Comparison of ENCODE assay signal across 1 cellular context in the genomic region with DNA sequence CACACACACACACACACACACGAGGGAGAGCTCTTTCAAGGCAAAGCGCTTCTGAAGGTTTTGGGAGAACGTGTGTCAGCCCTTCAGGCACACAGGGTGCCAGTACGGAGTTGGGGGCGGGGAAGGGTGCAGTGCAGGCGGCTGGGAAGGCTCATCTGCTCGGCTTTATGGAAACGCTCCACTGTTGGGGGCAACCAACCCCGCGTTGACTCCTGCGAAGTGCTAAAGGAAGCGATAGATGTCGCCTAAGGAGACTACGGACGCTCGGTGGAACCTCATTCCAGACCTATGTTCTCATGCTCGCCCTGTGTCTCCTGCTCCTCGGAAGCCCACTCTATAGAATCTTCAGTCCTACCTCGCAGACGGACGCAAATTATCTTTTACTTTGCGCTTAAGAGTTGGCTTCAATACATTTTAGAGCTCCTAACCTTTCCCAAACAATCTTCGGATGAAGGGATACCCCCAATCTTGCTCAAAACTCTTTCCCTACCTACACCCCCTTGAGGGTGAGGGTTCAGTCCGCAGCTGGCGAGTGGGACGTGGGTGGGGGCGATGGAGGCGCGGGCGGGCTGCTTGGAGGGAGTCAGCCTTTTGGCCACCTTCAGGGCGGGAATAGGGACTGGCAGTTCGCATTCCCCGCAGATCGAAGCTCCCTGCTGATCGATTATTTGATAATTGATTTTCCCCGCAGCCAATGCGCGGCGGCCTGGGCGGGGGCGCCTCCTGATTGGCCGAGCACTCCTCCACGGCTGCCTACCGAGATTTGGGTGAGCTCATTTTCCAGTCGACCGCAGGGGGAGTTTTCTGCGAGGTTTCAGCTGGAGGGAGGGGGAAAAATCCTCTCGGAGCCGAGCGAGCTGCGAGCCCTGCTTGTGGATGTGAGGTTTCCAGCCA.
TF ChIP-seq lines count a peak whose summit lies in the region.

No MANE protein-coding gene starts in this region.

TF ChIP-seq in HepG2, 621 proteins besides CTCF, POLR2A, EP300 and RAD21 (continued from another document and continues in another):
- TF ChIP-seq, protein P1, sequence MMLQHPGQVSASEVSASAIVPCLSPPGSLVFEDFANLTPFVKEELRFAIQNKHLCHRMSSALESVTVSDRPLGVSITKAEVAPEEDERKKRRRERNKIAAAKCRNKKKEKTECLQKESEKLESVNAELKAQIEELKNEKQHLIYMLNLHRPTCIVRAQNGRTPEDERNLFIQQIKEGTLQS (CRISPR knock-in tag; IDR thresholded peaks at IDR 0.05) = no peak
- TF ChIP-seq HNRNPL (IDR thresholded peaks at IDR 0.05; ENCODE audit: low read depth, low read length) (no peak), TCF7 (IDR thresholded peaks at IDR 0.05; ENCODE audit: low read depth) (no peak), ZNF446 (CRISPR knock-in tag; IDR thresholded peaks at IDR 0.05) (no peak), ZMAT3 (CRISPR knock-in tag; conservative IDR thresholded peaks at IDR 0.05) (no peak), ZNF235 (CRISPR knock-in tag; IDR thresholded peaks at IDR 0.05; ENCODE audit: borderline replicate concordance) (no peak), NFE2L1 (CRISPR knock-in tag; IDR thresholded peaks at IDR 0.05; ENCODE audit: borderline replicate concordance) (no peak), ZNF367 (CRISPR knock-in tag; IDR thresholded peaks at IDR 0.05; ENCODE audit: borderline replicate concordance) (no peak), GZF1 (CRISPR knock-in tag; IDR thresholded peaks at IDR 0.05) (0 out of 2 replicates have a peak, but pooled peaks have one; percentile 22), ZNF589 (CRISPR knock-in tag; conservative IDR thresholded peaks at IDR 0.05) (no peak), RFX1 (IDR thresholded peaks at IDR 0.05) (no peak), SIX1 (CRISPR knock-in tag; IDR thresholded peaks at IDR 0.05; ENCODE audit: borderline replicate concordance) (no peak), YEATS4 (CRISPR knock-in tag; IDR thresholded peaks at IDR 0.05; ENCODE audit: borderline replicate concordance) (peak; percentile 55), JDP2 (CRISPR knock-in tag; IDR thresholded peaks at IDR 0.05; ENCODE audit: borderline replicate concordance) (no peak), KLF15 (CRISPR knock-in tag; IDR thresholded peaks at IDR 0.05; ENCODE audit: borderline replicate concordance) (0 out of 2 replicates have a peak, but pooled peaks have one; percentile 44), ZNF44 (CRISPR knock-in tag; IDR thresholded peaks at IDR 0.05) (no peak), ZNF775 (CRISPR knock-in tag; IDR thresholded peaks at IDR 0.05; ENCODE audit: borderline replicate concordance) (0 out of 2 replicates have a peak, but pooled peaks have one; percentile 25), SAFB2 (CRISPR knock-in tag; IDR thresholded peaks at IDR 0.05; ENCODE audit: borderline replicate concordance, low read depth) (no peak), SMARCE1 (IDR thresholded peaks at IDR 0.05; ENCODE audit: borderline replicate concordance) (no peak), HNRNPH1 (optimal IDR thresholded peaks at IDR 0.05; ENCODE audit: low read depth, low read length) (no peak), ZNF225 (CRISPR knock-in tag; IDR thresholded peaks at IDR 0.05) (no peak), GABPB1 (CRISPR knock-in tag; IDR thresholded peaks at IDR 0.05) (peak; percentile 78), ZNF562 (CRISPR knock-in tag; IDR thresholded peaks at IDR 0.05; ENCODE audit: borderline replicate concordance) (no peak), ZNF572 (CRISPR knock-in tag; IDR thresholded peaks at IDR 0.05) (no peak), SCMH1 (CRISPR knock-in tag; IDR thresholded peaks at IDR 0.05; ENCODE audit: borderline replicate concordance) (no peak), ZNF879 (CRISPR knock-in tag; IDR thresholded peaks at IDR 0.05) (no peak), HDAC2 (CRISPR knock-in tag; IDR thresholded peaks at IDR 0.05) (0 out of 2 replicates have a peak, but pooled peaks have one; percentile 16)
- TF ChIP-seq, protein P2, sequence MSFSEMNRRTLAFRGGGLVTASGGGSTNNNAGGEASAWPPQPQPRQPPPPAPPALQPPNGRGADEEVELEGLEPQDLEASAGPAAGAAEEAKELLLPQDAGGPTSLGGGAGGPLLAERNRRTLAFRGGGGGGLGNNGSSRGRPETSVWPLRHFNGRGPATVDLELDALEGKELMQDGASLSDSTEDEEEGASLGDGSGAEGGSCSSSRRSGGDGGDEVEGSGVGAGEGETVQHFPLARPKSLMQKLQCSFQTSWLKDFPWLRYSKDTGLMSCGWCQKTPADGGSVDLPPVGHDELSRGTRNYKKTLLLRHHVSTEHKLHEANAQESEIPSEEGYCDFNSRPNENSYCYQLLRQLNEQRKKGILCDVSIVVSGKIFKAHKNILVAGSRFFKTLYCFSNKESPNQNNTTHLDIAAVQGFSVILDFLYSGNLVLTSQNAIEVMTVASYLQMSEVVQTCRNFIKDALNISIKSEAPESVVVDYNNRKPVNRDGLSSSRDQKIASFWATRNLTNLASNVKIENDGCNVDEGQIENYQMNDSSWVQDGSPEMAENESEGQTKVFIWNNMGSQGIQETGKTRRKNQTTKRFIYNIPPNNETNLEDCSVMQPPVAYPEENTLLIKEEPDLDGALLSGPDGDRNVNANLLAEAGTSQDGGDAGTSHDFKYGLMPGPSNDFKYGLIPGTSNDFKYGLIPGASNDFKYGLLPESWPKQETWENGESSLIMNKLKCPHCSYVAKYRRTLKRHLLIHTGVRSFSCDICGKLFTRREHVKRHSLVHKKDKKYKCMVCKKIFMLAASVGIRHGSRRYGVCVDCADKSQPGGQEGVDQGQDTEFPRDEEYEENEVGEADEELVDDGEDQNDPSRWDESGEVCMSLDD (CRISPR knock-in tag; IDR thresholded peaks at IDR 0.05; ENCODE audit: borderline replicate concordance) = no peak
- TF ChIP-seq, protein P3, sequence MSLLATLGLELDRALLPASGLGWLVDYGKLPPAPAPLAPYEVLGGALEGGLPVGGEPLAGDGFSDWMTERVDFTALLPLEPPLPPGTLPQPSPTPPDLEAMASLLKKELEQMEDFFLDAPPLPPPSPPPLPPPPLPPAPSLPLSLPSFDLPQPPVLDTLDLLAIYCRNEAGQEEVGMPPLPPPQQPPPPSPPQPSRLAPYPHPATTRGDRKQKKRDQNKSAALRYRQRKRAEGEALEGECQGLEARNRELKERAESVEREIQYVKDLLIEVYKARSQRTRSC (CRISPR knock-in tag; IDR thresholded peaks at IDR 0.05; ENCODE audit: low read depth) = no peak
- TF ChIP-seq, protein P4, sequence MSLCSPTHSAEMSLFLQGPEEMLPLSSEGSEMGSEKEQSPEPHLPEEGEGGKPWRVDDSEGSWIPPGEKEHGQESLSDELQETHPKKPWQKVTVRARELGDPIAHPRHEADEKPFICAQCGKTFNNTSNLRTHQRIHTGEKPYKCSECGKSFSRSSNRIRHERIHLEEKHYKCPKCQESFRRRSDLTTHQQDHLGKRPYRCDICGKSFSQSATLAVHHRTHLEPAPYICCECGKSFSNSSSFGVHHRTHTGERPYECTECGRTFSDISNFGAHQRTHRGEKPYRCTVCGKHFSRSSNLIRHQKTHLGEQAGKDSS (CRISPR knock-in tag; IDR thresholded peaks at IDR 0.05; ENCODE audit: borderline replicate concordance, low read depth) = no peak
- TF ChIP-seq, protein P5, sequence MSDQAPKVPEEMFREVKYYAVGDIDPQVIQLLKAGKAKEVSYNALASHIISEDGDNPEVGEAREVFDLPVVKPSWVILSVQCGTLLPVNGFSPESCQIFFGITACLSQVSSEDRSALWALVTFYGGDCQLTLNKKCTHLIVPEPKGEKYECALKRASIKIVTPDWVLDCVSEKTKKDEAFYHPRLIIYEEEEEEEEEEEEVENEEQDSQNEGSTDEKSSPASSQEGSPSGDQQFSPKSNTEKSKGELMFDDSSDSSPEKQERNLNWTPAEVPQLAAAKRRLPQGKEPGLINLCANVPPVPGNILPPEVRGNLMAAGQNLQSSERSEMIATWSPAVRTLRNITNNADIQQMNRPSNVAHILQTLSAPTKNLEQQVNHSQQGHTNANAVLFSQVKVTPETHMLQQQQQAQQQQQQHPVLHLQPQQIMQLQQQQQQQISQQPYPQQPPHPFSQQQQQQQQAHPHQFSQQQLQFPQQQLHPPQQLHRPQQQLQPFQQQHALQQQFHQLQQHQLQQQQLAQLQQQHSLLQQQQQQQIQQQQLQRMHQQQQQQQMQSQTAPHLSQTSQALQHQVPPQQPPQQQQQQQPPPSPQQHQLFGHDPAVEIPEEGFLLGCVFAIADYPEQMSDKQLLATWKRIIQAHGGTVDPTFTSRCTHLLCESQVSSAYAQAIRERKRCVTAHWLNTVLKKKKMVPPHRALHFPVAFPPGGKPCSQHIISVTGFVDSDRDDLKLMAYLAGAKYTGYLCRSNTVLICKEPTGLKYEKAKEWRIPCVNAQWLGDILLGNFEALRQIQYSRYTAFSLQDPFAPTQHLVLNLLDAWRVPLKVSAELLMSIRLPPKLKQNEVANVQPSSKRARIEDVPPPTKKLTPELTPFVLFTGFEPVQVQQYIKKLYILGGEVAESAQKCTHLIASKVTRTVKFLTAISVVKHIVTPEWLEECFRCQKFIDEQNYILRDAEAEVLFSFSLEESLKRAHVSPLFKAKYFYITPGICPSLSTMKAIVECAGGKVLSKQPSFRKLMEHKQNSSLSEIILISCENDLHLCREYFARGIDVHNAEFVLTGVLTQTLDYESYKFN (CRISPR knock-in tag; conservative IDR thresholded peaks at IDR 0.05) = 0 out of 2 replicates have a peak, but pooled peaks have one; percentile 20
- TF ChIP-seq, protein P6, sequence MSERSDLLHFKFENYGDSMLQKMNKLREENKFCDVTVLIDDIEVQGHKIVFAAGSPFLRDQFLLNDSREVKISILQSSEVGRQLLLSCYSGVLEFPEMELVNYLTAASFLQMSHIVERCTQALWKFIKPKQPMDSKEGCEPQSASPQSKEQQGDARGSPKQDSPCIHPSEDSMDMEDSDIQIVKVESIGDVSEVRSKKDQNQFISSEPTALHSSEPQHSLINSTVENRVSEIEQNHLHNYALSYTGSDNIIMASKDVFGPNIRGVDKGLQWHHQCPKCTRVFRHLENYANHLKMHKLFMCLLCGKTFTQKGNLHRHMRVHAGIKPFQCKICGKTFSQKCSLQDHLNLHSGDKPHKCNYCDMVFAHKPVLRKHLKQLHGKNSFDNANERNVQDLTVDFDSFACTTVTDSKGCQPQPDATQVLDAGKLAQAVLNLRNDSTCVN (CRISPR knock-in tag; IDR thresholded peaks at IDR 0.05; ENCODE audit: borderline replicate concordance) = no peak
- TF ChIP-seq, protein P7, sequence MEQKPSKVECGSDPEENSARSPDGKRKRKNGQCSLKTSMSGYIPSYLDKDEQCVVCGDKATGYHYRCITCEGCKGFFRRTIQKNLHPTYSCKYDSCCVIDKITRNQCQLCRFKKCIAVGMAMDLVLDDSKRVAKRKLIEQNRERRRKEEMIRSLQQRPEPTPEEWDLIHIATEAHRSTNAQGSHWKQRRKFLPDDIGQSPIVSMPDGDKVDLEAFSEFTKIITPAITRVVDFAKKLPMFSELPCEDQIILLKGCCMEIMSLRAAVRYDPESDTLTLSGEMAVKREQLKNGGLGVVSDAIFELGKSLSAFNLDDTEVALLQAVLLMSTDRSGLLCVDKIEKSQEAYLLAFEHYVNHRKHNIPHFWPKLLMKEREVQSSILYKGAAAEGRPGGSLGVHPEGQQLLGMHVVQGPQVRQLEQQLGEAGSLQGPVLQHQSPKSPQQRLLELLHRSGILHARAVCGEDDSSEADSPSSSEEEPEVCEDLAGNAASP (CRISPR knock-in tag; IDR thresholded peaks at IDR 0.05; ENCODE audit: borderline replicate concordance) = no peak
- TF ChIP-seq, protein P8, sequence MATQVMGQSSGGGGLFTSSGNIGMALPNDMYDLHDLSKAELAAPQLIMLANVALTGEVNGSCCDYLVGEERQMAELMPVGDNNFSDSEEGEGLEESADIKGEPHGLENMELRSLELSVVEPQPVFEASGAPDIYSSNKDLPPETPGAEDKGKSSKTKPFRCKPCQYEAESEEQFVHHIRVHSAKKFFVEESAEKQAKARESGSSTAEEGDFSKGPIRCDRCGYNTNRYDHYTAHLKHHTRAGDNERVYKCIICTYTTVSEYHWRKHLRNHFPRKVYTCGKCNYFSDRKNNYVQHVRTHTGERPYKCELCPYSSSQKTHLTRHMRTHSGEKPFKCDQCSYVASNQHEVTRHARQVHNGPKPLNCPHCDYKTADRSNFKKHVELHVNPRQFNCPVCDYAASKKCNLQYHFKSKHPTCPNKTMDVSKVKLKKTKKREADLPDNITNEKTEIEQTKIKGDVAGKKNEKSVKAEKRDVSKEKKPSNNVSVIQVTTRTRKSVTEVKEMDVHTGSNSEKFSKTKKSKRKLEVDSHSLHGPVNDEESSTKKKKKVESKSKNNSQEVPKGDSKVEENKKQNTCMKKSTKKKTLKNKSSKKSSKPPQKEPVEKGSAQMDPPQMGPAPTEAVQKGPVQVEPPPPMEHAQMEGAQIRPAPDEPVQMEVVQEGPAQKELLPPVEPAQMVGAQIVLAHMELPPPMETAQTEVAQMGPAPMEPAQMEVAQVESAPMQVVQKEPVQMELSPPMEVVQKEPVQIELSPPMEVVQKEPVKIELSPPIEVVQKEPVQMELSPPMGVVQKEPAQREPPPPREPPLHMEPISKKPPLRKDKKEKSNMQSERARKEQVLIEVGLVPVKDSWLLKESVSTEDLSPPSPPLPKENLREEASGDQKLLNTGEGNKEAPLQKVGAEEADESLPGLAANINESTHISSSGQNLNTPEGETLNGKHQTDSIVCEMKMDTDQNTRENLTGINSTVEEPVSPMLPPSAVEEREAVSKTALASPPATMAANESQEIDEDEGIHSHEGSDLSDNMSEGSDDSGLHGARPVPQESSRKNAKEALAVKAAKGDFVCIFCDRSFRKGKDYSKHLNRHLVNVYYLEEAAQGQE (IDR thresholded peaks at IDR 0.05; ENCODE audit: borderline replicate concordance in 1 of 2, low read depth in 1 of 2, low read length in 2 of 2) = no peak
- TF ChIP-seq, protein P9, sequence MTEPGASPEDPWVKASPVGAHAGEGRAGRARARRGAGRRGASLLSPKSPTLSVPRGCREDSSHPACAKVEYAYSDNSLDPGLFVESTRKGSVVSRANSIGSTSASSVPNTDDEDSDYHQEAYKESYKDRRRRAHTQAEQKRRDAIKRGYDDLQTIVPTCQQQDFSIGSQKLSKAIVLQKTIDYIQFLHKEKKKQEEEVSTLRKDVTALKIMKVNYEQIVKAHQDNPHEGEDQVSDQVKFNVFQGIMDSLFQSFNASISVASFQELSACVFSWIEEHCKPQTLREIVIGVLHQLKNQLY (CRISPR knock-in tag; IDR thresholded peaks at IDR 0.05) = no peak
- TF ChIP-seq, protein P10, sequence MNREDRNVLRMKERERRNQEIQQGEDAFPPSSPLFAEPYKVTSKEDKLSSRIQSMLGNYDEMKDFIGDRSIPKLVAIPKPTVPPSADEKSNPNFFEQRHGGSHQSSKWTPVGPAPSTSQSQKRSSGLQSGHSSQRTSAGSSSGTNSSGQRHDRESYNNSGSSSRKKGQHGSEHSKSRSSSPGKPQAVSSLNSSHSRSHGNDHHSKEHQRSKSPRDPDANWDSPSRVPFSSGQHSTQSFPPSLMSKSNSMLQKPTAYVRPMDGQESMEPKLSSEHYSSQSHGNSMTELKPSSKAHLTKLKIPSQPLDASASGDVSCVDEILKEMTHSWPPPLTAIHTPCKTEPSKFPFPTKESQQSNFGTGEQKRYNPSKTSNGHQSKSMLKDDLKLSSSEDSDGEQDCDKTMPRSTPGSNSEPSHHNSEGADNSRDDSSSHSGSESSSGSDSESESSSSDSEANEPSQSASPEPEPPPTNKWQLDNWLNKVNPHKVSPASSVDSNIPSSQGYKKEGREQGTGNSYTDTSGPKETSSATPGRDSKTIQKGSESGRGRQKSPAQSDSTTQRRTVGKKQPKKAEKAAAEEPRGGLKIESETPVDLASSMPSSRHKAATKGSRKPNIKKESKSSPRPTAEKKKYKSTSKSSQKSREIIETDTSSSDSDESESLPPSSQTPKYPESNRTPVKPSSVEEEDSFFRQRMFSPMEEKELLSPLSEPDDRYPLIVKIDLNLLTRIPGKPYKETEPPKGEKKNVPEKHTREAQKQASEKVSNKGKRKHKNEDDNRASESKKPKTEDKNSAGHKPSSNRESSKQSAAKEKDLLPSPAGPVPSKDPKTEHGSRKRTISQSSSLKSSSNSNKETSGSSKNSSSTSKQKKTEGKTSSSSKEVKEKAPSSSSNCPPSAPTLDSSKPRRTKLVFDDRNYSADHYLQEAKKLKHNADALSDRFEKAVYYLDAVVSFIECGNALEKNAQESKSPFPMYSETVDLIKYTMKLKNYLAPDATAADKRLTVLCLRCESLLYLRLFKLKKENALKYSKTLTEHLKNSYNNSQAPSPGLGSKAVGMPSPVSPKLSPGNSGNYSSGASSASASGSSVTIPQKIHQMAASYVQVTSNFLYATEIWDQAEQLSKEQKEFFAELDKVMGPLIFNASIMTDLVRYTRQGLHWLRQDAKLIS (CRISPR knock-in tag; IDR thresholded peaks at IDR 0.05) = no peak
